2 cellular contexts compared by ENCODE assay signal in the genomic region with DNA sequence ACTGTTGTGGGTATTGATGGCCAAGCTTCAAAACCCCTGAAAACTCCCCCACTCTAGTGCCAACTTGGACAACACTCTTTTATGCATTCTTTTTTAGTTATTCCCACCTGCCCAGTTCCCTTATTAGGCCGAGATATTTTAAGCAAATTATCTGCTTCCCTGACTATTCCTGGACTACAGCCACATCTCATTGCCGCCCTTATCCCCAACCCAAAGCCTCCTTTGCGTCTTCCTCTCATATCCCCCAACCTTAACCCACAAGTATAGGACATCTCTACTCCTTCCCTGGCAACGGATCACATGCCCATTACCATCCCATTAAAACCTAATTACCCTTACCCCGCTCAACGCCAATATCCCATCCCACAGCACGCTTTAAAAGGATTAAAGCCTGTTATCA. TPM values are rescaled to one million over a fixed set of nuclear protein-coding genes. Genes with fewer than 3 reads are reported as not detected.
"Had no signal": no experiment of that assay in that cellular context is flagged by ENCODE, and none has a peak within 500 bp of the region (broad histone marks: within the 10 kb centered on the region; RNA-seq: fewer than 3 reads in every experiment).

No MANE protein-coding gene starts in this region.

RNA-seq across cellular contexts. Expression of gene IL6, which starts 21.1 kb away (rescaled TPM):
- total RNA-seq: HepG2, HT-29 had no signal
- polyA plus RNA-seq: HepG2 had no signal
